ENCODE assay signal across 10 cellular contexts in genomic region chr16:83975646-83976260, GRCh38. TPM values are rescaled to one million over a fixed set of nuclear protein-coding genes. Genes with fewer than 3 reads are reported as not detected.
"Had no signal": no experiment of that assay in that cellular context is flagged by ENCODE, and none has a peak within 500 bp of the region (broad histone marks: within the 10 kb centered on the region; RNA-seq: fewer than 3 reads in every experiment).

No MANE protein-coding gene starts in this region.

- H3K36me3 ChIP-seq: HAP-1 had no signal

- DNase-seq: GM23248, GOT3, H7, HFFc6 had no signal

- H3K9me3 ChIP-seq: HAP-1 had no signal

- H3K4me1 ChIP-seq: HAP-1 had no signal

- H3K27ac ChIP-seq: GM23248, HL-60 had no signal

- H3K4me3 ChIP-seq: GM23248, HAP-1 had no signal

- H3K9ac ChIP-seq: GM23248 had no signal

- H2AFZ ChIP-seq: GM23248 had no signal

- ATAC-seq: HCT116, HepG2 had no signal

RNA-seq across cellular contexts. Expression of gene NECAB2, which starts 7.7 kb away (rescaled TPM):
- total RNA-seq: GM23248, HT1080 had no signal
- polyA plus RNA-seq: IgD-negative memory B cell had no signal
